ENCODE assay signal across 10 cellular contexts in genomic region chr3:24519368-24520100, GRCh38. TPM values are rescaled to one million over a fixed set of nuclear protein-coding genes. Genes with fewer than 3 reads are reported as not detected.
DNase-seq lines count a peak whose midpoint lies in the region; ATAC-seq, FAIRE-seq and TF ChIP-seq lines count a peak whose summit lies in the region.
"Had no signal": no experiment of that assay in that cellular context is flagged by ENCODE, and none has a peak within 500 bp of the region (broad histone marks: within the 10 kb centered on the region; RNA-seq: fewer than 3 reads in every experiment).

No MANE protein-coding gene starts in this region.

- H3K27me3 ChIP-seq in HepG2 (ENCODE audit: control insufficient read depth in 1 of 2, insufficient read depth in 2 of 2, low read length in 2 of 2): no peaks in the 10 kb centered on the region; a peak in 1 of 5 replicates
- H3K27me3 ChIP-seq in stomach: peaks cover 0 to 14% (median 0%) of the 10 kb centered on the region in 3 donors

- WGBS in HepG2 (ENCODE audit: low lambda C conversion rate): 5% methylated on average over 13 of the region's 15 CpGs
- WGBS in lower leg skin, 2 donors: 77 to 79% methylated on average over 15 of the region's 15 CpGs
- 84 to 90% (median 85%) methylated on average over 15 of the region's 15 CpGs for WGBS in stomach, 5 donors

- ATAC-seq in GM21786 (IDR thresholded peaks at IDR 0.05; ENCODE audit: unreplicated experiment): peak; percentile 57
- peak; percentile 26 for ATAC-seq in HepG2

- intact Hi-C loops in HepG2 (cut with micrococcal nuclease; ENCODE audit: unreplicated experiment) (loop anchor here (2.0 to 10.0 kb wide), 3 partner anchors 63 to 163 kb away; no protein-coding TSS in a partner anchor), lower leg skin (cut with DNase I; ENCODE audit: low total_unique reads) (no loop called here), stomach (cut with DNase I; ENCODE audit: low total_unique reads) (no loop called here)

- peaks cover 16% of the 10 kb centered on the region for H3K79me2 ChIP-seq in HepG2 (ENCODE audit: insufficient read depth, low read length)

- peak overlapping the region; percentile 67 for H2AFZ ChIP-seq in HepG2 (ENCODE audit: low read length)

- H3K27ac ChIP-seq in HepG2 (ENCODE audit: extremely low read length, insufficient read depth, low read length) (peak overlapping the region; percentile 92), stomach (no peak overlapping the region)
- H3K27ac ChIP-seq: thoracic aorta had no signal

- peaks cover 49% of the 10 kb centered on the region for H3K4me1 ChIP-seq in HepG2 (ENCODE audit: insufficient read depth, low read length)
- peaks cover 9 to 33% (median 24%) of the 10 kb centered on the region in 4 donors for H3K4me1 ChIP-seq in stomach

- DNase-seq in GM12892 (ENCODE audit: insufficient read length) (no peak), KBM-7 (peak; percentile 17), HepG2 (ENCODE audit: low spot score) (peak; percentile 59), lower leg skin (ENCODE audit: low spot score in 2 of 2) (no peak), NCI-H1436 treated with DMSO at 0.1 percent for 48 hours (lab: John Stamatoyannopoulos, UW) (no peak), DMS79 treated with DMSO at 0.1 percent for 48 hours (lab: John Stamatoyannopoulos, UW) (no peak), stomach (no peak)
- DNase-seq: T1000 had no signal

- CTCF ChIA-PET in HepG2 (lab: Yijun Ruan, JAX; ENCODE audit: low intra/inter-chr PET ratio, low total read pairs): no interaction called here

- no peak for TF ChIP-seq RAD21 in HepG2 (CRISPR knock-in tag; IDR thresholded peaks at IDR 0.05)

- no peaks in the 10 kb centered on the region for H3K9me3 ChIP-seq in HepG2 (ENCODE audit: low read length)
- no peaks in the 10 kb centered on the region for H3K9me3 ChIP-seq in stomach
- H3K9me3 ChIP-seq: thoracic aorta had no signal

- TF ChIP-seq POLR2A in GM12892 (IDR thresholded peaks at IDR 0.05; ENCODE audit: low read depth, low read length): no peak
- TF ChIP-seq POLR2A in HepG2 (IDR thresholded peaks at IDR 0.05; ENCODE audit: insufficient read depth in 1 of 2, low read depth in 2 of 2, low read length in 2 of 2): no peak
- no peak for TF ChIP-seq POLR2A in lower leg skin (IDR thresholded peaks at IDR 0.05)
- no peak for TF ChIP-seq POLR2A in stomach (IDR thresholded peaks at IDR 0.05)

- TF ChIP-seq CTCF in HepG2 (CRISPR knock-in tag; IDR thresholded peaks at IDR 0.05): no peak
- TF ChIP-seq CTCF in lower leg skin (IDR thresholded peaks at IDR 0.05): no peak
- TF ChIP-seq CTCF in stomach (IDR thresholded peaks at IDR 0.05): no peak

- POLR2A ChIA-PET in HepG2 (lab: Yijun Ruan, JAX): interaction anchor here (1.0 kb wide), 1 partner anchor 23 kb away, joined by 6 read pairs; no protein-coding TSS in a partner anchor

- H3K9ac ChIP-seq in HepG2 (ENCODE audit: insufficient read depth, low read depth, low read length): peak overlapping the region; percentile 87

- no TSS peak for BruUV-seq in HepG2 (replicated peaks; lab: Mats Ljungman, UMichigan)

- H3K4me3 ChIP-seq in HepG2 (replicated peaks in 1 of 3; ENCODE audit: insufficient read depth in 1 of 3, low read depth in 2 of 3, low read length in 3 of 3) (peak overlapping the region; percentile 43 to 93 (median 82)), lower leg skin (ENCODE audit: low read depth, poor library complexity, severe bottlenecking) (no peak overlapping the region), stomach (no peak overlapping the region)
- H3K4me3 ChIP-seq: thoracic aorta had no signal

- in situ Hi-C loops in KBM-7 (cut with MboI; ENCODE audit: low pct_unique_long_range_greater_than_20kb, low sequenced_read_pairs) (no loop called here), HepG2 (cut with HindIII; ENCODE audit: extremely low pct_ligation_motif_present, low pct_unique_long_range_greater_than_20kb) (no loop called here)

- H3K4me2 ChIP-seq in HepG2 (ENCODE audit: low read depth, low read length): peak overlapping the region; percentile 87

- FAIRE-seq in GM12892 (lab: Jason Lieb, UNC): peak; percentile 50
- peak; percentile 26 for FAIRE-seq in HepG2 (lab: Jason Lieb, UNC)

- no peaks in the 10 kb centered on the region for H4K20me1 ChIP-seq in HepG2 (ENCODE audit: insufficient read depth, low read length)

- TF ChIP-seq EP300 in HepG2 (IDR thresholded peaks at IDR 0.05; ENCODE audit: low read depth in 2 of 2, low read length in 2 of 2): peak in 1 of 2 experiments; percentile 28; a peak in 1 of 4 replicates
- no peak for TF ChIP-seq EP300 in HepG2 (CRISPR knock-in tag; IDR thresholded peaks at IDR 0.05; ENCODE audit: borderline replicate concordance)
- no peak for TF ChIP-seq EP300 in stomach (IDR thresholded peaks at IDR 0.05)

- H3K36me3 ChIP-seq in HepG2 (replicated peaks in 1 of 2; ENCODE audit: control insufficient read depth in 1 of 2, insufficient read depth in 2 of 2, low read length in 2 of 2): no peaks in the 10 kb centered on the region
- H3K36me3 ChIP-seq in stomach: no peaks in the 10 kb centered on the region
- H3K36me3 ChIP-seq: thoracic aorta had no signal

TF ChIP-seq in HepG2, 621 proteins besides CTCF, POLR2A, EP300 and RAD21 (continues in another document):
- TF ChIP-seq TFAP4 (IDR thresholded peaks at IDR 0.05; ENCODE audit: borderline replicate concordance, low read depth) (no peak), ZNF83 (CRISPR knock-in tag; IDR thresholded peaks at IDR 0.05; ENCODE audit: borderline replicate concordance) (no peak), EEA1 (CRISPR knock-in tag; IDR thresholded peaks at IDR 0.05; ENCODE audit: borderline replicate concordance) (no peak), ZBTB49 (CRISPR knock-in tag; IDR thresholded peaks at IDR 0.05; ENCODE audit: borderline replicate concordance) (no peak), TCF7 (IDR thresholded peaks at IDR 0.05; ENCODE audit: low read depth) (peak; percentile 81), RXRB (CRISPR knock-in tag; IDR thresholded peaks at IDR 0.05; ENCODE audit: borderline replicate concordance) (0 out of 2 replicates have a peak, but pooled peaks have one; percentile 21), HCFC1 (IDR thresholded peaks at IDR 0.05; ENCODE audit: low read depth, low read length) (no peak), ZBTB42 (CRISPR knock-in tag; IDR thresholded peaks at IDR 0.05) (no peak), ZFP36L2 (CRISPR knock-in tag; IDR thresholded peaks at IDR 0.05) (no peak)

RNA-seq across cellular contexts. Expression of gene THRB, which starts 24.9 kb away (rescaled TPM):
- not detected for polyA plus RNA-seq in GM12892 (2012; ENCODE audit: missing spikeins)
- total RNA-seq in HepG2 (2016; rRNA removed; fragmentation: Illumina TruSeq; extraction: Trizol) (22.7 and 30.1 TPM in 2 replicates), lower leg skin (10 to 100 TPM; 19.8 to 25.8 (median 23.4) TPM), stomach (10 to 100 TPM in 4 of 5 donors, 1 to 10 TPM in 1; 6.1 to 47.3 (median 25.0) TPM)
- 9.2 and 10.9 TPM in 2 replicates for total RNA-seq in HepG2 (2016; cell fraction: cytosol; rRNA removed; fragmentation: Illumina TruSeq; extraction: Trizol; ENCODE audit: low read depth)
- 20.4 and 24.3 TPM in 2 replicates for total RNA-seq in HepG2 (2016; cell fraction: insoluble cytoplasmic fraction; rRNA removed; fragmentation: Illumina TruSeq; extraction: Trizol)
- total RNA-seq in HepG2 (2016; cell fraction: membrane; rRNA removed; fragmentation: Illumina TruSeq; extraction: Trizol): 16.1 and 18.6 TPM in 2 replicates
- total RNA-seq in HepG2 (2016; cell fraction: nucleus; rRNA removed; fragmentation: Illumina TruSeq; extraction: Trizol): 40.5 and 40.8 TPM in 2 replicates
- polyA plus RNA-seq in HepG2 (2011; rRNA removed) (4.3 and 4.7 TPM in 2 replicates), stomach (1 to 10 TPM; 3.6 to 7.1 (median 5.7) TPM)
- 3.0 and 4.0 TPM in 2 replicates for polyA plus RNA-seq in HepG2 (2011; cell fraction: cytosol; rRNA removed)
- 6.1 and 7.0 TPM in 2 replicates for polyA plus RNA-seq in HepG2 (2011; cell fraction: nucleus; rRNA removed)
- 7.5 and 9.3 TPM in 2 replicates for polyA plus RNA-seq in HepG2 (2012)
- 3.5 and 4.3 TPM in 2 replicates for polyA plus RNA-seq in HepG2 (2016; cell fraction: cytosol; fragmentation: Illumina TruSeq; extraction: Trizol; ENCODE audit: low read depth)
- 14.8 and 17.3 TPM in 2 replicates for polyA plus RNA-seq in HepG2 (2016; cell fraction: insoluble cytoplasmic fraction; fragmentation: Illumina TruSeq; extraction: Trizol; ENCODE audit: low read depth)
- polyA plus RNA-seq in HepG2 (2016; cell fraction: membrane; fragmentation: Illumina TruSeq; extraction: Trizol; ENCODE audit: low read depth): 6.5 and 6.7 TPM in 2 replicates
- polyA plus RNA-seq in HepG2 (2016; cell fraction: nucleus; fragmentation: Illumina TruSeq; extraction: Trizol; ENCODE audit: insufficient read depth, low read depth): 14.6 and 17.3 TPM in 2 replicates
- 3.3 and 9.4 TPM in 2 replicates for polyA minus RNA-seq in HepG2 (2011; rRNA and poly(A)+ RNA removed; ENCODE audit: low replicate concordance)
- polyA minus RNA-seq in HepG2 (2011; cell fraction: cytosol; rRNA and poly(A)+ RNA removed): 8.1 and 8.3 TPM in 2 replicates
- 45.8 and 47.3 TPM in 2 replicates for polyA minus RNA-seq in HepG2 (2011; cell fraction: nucleus; rRNA and poly(A)+ RNA removed)

Comparison
In these comparisons a context has a peak if more than half of its experiments do, and no peak if none do; other contexts are left out.
1. DNase-seq: peak in KBM-7 (single experiment) and HepG2 (single experiment); none in GM12892 (single experiment), lower leg skin (0 of 2), NCI-H1436 treated with DMSO at 0.1 percent for 48 hours (single experiment), DMS79 treated with DMSO at 0.1 percent for 48 hours (single experiment) and stomach (single experiment).
2. H3K4me3 ChIP-seq: peak in HepG2 (3 of 3); none in lower leg skin (single experiment) and stomach (0 of 4).